Comparison of ENCODE assay signal across 1 cellular context in the genomic region with DNA sequence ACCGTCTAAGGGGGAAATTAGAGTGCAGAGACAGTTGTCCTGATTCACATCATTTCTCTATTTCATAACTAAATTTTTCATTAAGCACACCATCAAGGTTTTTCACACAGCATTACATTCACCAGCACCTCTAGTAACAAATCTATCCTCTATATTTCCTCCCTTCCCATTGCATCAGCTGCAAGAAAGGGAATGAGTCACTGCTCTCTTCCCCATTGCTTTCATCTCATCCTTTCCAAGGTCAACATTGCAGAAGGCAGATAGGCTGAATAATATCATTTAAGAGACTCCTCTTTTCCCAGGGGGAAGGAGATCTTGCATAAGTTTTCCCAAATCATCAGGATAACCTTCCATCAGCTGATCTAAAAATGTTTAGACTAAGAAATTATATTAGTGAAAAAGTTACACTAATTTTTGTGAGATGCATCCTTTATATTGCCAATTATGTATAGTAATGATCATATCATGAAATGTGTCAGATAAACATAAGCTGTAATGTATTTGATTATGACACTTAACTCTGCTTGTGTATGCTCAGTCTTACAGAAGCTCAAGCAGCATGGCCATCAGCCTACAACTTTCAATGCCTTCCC.
TF ChIP-seq lines count a peak whose summit lies in the region.

No MANE protein-coding gene starts in this region.

TF ChIP-seq in HepG2, 621 proteins besides CTCF, POLR2A, EP300 and RAD21 (continued from another document and continues in another):
- TF ChIP-seq, protein P1, sequence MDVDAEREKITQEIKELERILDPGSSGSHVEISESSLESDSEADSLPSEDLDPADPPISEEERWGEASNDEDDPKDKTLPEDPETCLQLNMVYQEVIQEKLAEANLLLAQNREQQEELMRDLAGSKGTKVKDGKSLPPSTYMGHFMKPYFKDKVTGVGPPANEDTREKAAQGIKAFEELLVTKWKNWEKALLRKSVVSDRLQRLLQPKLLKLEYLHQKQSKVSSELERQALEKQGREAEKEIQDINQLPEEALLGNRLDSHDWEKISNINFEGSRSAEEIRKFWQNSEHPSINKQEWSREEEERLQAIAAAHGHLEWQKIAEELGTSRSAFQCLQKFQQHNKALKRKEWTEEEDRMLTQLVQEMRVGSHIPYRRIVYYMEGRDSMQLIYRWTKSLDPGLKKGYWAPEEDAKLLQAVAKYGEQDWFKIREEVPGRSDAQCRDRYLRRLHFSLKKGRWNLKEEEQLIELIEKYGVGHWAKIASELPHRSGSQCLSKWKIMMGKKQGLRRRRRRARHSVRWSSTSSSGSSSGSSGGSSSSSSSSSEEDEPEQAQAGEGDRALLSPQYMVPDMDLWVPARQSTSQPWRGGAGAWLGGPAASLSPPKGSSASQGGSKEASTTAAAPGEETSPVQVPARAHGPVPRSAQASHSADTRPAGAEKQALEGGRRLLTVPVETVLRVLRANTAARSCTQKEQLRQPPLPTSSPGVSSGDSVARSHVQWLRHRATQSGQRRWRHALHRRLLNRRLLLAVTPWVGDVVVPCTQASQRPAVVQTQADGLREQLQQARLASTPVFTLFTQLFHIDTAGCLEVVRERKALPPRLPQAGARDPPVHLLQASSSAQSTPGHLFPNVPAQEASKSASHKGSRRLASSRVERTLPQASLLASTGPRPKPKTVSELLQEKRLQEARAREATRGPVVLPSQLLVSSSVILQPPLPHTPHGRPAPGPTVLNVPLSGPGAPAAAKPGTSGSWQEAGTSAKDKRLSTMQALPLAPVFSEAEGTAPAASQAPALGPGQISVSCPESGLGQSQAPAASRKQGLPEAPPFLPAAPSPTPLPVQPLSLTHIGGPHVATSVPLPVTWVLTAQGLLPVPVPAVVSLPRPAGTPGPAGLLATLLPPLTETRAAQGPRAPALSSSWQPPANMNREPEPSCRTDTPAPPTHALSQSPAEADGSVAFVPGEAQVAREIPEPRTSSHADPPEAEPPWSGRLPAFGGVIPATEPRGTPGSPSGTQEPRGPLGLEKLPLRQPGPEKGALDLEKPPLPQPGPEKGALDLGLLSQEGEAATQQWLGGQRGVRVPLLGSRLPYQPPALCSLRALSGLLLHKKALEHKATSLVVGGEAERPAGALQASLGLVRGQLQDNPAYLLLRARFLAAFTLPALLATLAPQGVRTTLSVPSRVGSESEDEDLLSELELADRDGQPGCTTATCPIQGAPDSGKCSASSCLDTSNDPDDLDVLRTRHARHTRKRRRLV (CRISPR knock-in tag; IDR thresholded peaks at IDR 0.05): no peak
- no peak for TF ChIP-seq ATM (IDR thresholded peaks at IDR 0.05; ENCODE audit: borderline replicate concordance)
- TF ChIP-seq KDM5A (IDR thresholded peaks at IDR 0.05; ENCODE audit: borderline replicate concordance, low read length): no peak
- TF ChIP-seq GTF2F1 (IDR thresholded peaks at IDR 0.05; ENCODE audit: low read length): no peak
- TF ChIP-seq ZNF333 (CRISPR knock-in tag; IDR thresholded peaks at IDR 0.05; ENCODE audit: borderline replicate concordance): no peak
- TF ChIP-seq, protein P2, sequence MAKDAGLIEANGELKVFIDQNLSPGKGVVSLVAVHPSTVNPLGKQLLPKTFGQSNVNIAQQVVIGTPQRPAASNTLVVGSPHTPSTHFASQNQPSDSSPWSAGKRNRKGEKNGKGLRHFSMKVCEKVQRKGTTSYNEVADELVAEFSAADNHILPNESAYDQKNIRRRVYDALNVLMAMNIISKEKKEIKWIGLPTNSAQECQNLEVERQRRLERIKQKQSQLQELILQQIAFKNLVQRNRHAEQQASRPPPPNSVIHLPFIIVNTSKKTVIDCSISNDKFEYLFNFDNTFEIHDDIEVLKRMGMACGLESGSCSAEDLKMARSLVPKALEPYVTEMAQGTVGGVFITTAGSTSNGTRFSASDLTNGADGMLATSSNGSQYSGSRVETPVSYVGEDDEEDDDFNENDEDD (CRISPR knock-in tag; IDR thresholded peaks at IDR 0.05; ENCODE audit: borderline replicate concordance): no peak
- no peak for TF ChIP-seq MZF1 (CRISPR knock-in tag; IDR thresholded peaks at IDR 0.05; ENCODE audit: borderline replicate concordance)
- TF ChIP-seq, protein P3, sequence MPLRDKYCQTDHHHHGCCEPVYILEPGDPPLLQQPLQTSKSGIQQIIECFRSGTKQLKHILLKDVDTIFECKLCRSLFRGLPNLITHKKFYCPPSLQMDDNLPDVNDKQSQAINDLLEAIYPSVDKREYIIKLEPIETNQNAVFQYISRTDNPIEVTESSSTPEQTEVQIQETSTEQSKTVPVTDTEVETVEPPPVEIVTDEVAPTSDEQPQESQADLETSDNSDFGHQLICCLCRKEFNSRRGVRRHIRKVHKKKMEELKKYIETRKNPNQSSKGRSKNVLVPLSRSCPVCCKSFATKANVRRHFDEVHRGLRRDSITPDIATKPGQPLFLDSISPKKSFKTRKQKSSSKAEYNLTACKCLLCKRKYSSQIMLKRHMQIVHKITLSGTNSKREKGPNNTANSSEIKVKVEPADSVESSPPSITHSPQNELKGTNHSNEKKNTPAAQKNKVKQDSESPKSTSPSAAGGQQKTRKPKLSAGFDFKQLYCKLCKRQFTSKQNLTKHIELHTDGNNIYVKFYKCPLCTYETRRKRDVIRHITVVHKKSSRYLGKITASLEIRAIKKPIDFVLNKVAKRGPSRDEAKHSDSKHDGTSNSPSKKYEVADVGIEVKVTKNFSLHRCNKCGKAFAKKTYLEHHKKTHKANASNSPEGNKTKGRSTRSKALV (CRISPR knock-in tag; IDR thresholded peaks at IDR 0.05): 0 out of 2 replicates have a peak, but pooled peaks have one; percentile 41
- TF ChIP-seq SSRP1 (CRISPR knock-in tag; IDR thresholded peaks at IDR 0.05): no peak
- no peak for TF ChIP-seq SRSF4 (IDR thresholded peaks at IDR 0.05; ENCODE audit: low read depth, low read length, poor library complexity, severe bottlenecking)
- TF ChIP-seq, protein P4, sequence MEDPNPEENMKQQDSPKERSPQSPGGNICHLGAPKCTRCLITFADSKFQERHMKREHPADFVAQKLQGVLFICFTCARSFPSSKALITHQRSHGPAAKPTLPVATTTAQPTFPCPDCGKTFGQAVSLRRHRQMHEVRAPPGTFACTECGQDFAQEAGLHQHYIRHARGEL (CRISPR knock-in tag; IDR thresholded peaks at IDR 0.05): no peak
- TF ChIP-seq U2AF1 (optimal IDR thresholded peaks at IDR 0.05; ENCODE audit: low read depth, low read length): no peak
- TF ChIP-seq ASH2L (IDR thresholded peaks at IDR 0.05; ENCODE audit: insufficient read length, low read depth, low read length): no peak
- no peak for TF ChIP-seq SMYD3 (CRISPR knock-in tag; IDR thresholded peaks at IDR 0.05)
- TF ChIP-seq RCOR2 (CRISPR knock-in tag; IDR thresholded peaks at IDR 0.05): peak; percentile 61; the same call in 1 of the 2 replicates
- peak; percentile 10; the same call in 1 of the 2 replicates for TF ChIP-seq RARA (CRISPR knock-in tag; IDR thresholded peaks at IDR 0.05)
- TF ChIP-seq HDAC1 (CRISPR knock-in tag; IDR thresholded peaks at IDR 0.05): no peak
- TF ChIP-seq SALL1 (CRISPR knock-in tag; IDR thresholded peaks at IDR 0.05): peak; percentile 31; the same call in 1 of the 2 replicates
- peak; percentile 99 for TF ChIP-seq FOSL2 (CRISPR knock-in tag; IDR thresholded peaks at IDR 0.05)
- TF ChIP-seq TBP (CRISPR knock-in tag; IDR thresholded peaks at IDR 0.05): no peak
- TF ChIP-seq PPARG (CRISPR knock-in tag; conservative IDR thresholded peaks at IDR 0.05): peak; percentile 34; the same call in 1 of the 2 replicates
- TF ChIP-seq, protein P5, sequence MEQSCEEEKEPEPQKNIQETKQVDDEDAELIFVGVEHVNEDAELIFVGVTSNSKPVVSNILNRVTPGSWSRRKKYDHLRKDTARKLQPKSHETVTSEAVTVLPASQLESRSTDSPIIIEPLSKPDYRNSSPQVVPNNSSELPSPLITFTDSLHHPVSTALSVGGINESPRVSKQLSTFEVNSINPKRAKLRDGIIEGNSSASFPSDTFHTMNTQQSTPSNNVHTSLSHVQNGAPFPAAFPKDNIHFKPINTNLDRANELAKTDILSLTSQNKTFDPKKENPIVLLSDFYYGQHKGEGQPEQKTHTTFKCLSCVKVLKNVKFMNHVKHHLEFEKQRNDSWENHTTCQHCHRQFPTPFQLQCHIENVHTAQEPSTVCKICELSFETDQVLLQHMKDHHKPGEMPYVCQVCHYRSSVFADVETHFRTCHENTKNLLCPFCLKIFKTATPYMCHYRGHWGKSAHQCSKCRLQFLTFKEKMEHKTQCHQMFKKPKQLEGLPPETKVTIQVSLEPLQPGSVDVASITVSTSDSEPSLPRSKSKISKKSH (CRISPR knock-in tag; IDR thresholded peaks at IDR 0.05; ENCODE audit: borderline replicate concordance): no peak
- TF ChIP-seq NR1H2 (CRISPR knock-in tag; IDR thresholded peaks at IDR 0.05; ENCODE audit: borderline replicate concordance, low read depth): no peak
- TF ChIP-seq, protein P6, sequence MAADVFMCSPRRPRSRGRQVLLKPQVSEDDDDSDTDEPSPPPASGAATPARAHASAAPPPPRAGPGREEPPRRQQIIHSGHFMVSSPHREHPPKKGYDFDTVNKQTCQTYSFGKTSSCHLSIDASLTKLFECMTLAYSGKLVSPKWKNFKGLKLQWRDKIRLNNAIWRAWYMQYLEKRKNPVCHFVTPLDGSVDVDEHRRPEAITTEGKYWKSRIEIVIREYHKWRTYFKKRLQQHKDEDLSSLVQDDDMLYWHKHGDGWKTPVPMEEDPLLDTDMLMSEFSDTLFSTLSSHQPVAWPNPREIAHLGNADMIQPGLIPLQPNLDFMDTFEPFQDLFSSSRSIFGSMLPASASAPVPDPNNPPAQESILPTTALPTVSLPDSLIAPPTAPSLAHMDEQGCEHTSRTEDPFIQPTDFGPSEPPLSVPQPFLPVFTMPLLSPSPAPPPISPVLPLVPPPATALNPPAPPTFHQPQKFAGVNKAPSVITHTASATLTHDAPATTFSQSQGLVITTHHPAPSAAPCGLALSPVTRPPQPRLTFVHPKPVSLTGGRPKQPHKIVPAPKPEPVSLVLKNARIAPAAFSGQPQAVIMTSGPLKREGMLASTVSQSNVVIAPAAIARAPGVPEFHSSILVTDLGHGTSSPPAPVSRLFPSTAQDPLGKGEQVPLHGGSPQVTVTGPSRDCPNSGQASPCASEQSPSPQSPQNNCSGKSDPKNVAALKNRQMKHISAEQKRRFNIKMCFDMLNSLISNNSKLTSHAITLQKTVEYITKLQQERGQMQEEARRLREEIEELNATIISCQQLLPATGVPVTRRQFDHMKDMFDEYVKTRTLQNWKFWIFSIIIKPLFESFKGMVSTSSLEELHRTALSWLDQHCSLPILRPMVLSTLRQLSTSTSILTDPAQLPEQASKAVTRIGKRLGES (CRISPR knock-in tag; IDR thresholded peaks at IDR 0.05; ENCODE audit: borderline replicate concordance): no peak
- TF ChIP-seq ZNF773 (CRISPR knock-in tag; IDR thresholded peaks at IDR 0.05; ENCODE audit: borderline replicate concordance): no peak
- TF ChIP-seq, protein P7, sequence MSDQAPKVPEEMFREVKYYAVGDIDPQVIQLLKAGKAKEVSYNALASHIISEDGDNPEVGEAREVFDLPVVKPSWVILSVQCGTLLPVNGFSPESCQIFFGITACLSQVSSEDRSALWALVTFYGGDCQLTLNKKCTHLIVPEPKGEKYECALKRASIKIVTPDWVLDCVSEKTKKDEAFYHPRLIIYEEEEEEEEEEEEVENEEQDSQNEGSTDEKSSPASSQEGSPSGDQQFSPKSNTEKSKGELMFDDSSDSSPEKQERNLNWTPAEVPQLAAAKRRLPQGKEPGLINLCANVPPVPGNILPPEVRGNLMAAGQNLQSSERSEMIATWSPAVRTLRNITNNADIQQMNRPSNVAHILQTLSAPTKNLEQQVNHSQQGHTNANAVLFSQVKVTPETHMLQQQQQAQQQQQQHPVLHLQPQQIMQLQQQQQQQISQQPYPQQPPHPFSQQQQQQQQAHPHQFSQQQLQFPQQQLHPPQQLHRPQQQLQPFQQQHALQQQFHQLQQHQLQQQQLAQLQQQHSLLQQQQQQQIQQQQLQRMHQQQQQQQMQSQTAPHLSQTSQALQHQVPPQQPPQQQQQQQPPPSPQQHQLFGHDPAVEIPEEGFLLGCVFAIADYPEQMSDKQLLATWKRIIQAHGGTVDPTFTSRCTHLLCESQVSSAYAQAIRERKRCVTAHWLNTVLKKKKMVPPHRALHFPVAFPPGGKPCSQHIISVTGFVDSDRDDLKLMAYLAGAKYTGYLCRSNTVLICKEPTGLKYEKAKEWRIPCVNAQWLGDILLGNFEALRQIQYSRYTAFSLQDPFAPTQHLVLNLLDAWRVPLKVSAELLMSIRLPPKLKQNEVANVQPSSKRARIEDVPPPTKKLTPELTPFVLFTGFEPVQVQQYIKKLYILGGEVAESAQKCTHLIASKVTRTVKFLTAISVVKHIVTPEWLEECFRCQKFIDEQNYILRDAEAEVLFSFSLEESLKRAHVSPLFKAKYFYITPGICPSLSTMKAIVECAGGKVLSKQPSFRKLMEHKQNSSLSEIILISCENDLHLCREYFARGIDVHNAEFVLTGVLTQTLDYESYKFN (CRISPR knock-in tag; conservative IDR thresholded peaks at IDR 0.05): no peak
- TF ChIP-seq ZBTB42 (CRISPR knock-in tag; IDR thresholded peaks at IDR 0.05): no peak
- peak; percentile 84 for TF ChIP-seq JUNB (CRISPR knock-in tag; IDR thresholded peaks at IDR 0.05; ENCODE audit: borderline replicate concordance)
- TF ChIP-seq, protein P8, sequence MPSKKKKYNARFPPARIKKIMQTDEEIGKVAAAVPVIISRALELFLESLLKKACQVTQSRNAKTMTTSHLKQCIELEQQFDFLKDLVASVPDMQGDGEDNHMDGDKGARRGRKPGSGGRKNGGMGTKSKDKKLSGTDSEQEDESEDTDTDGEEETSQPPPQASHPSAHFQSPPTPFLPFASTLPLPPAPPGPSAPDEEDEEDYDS (CRISPR knock-in tag; IDR thresholded peaks at IDR 0.05): peak; percentile 36; the same call in 1 of the 2 replicates
- TF ChIP-seq ZSCAN9 (CRISPR knock-in tag; IDR thresholded peaks at IDR 0.05; ENCODE audit: borderline replicate concordance): no peak
- TF ChIP-seq, protein P9, sequence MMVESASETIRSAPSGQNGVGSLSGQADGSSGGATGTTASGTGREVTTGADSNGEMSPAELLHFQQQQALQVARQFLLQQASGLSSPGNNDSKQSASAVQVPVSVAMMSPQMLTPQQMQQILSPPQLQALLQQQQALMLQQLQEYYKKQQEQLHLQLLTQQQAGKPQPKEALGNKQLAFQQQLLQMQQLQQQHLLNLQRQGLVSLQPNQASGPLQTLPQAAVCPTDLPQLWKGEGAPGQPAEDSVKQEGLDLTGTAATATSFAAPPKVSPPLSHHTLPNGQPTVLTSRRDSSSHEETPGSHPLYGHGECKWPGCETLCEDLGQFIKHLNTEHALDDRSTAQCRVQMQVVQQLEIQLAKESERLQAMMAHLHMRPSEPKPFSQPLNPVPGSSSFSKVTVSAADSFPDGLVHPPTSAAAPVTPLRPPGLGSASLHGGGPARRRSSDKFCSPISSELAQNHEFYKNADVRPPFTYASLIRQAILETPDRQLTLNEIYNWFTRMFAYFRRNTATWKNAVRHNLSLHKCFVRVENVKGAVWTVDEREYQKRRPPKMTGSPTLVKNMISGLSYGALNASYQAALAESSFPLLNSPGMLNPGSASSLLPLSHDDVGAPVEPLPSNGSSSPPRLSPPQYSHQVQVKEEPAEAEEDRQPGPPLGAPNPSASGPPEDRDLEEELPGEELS (CRISPR knock-in tag; IDR thresholded peaks at IDR 0.05): no peak
- no peak for TF ChIP-seq SOX13 (IDR thresholded peaks at IDR 0.05)
- TF ChIP-seq SOX13 (CRISPR knock-in tag; conservative IDR thresholded peaks at IDR 0.05 in 1 of 2, IDR thresholded peaks at IDR 0.05 in 1 of 2): peak in 1 of 2 experiments; percentile 61; a peak in 1 of 4 replicates
- peak; percentile 76 for TF ChIP-seq BCL6 (CRISPR knock-in tag; IDR thresholded peaks at IDR 0.05)
- no peak for TF ChIP-seq HIVEP1 (CRISPR knock-in tag; IDR thresholded peaks at IDR 0.05)
